ENCODE assay signal across 9 cellular contexts in genomic region chrX:122245175-122245574, GRCh38.
"Had no signal": no experiment of that assay in that cellular context is flagged by ENCODE, and none has a peak within 500 bp of the region (broad histone marks: within the 10 kb centered on the region; RNA-seq: fewer than 3 reads in every experiment).

No MANE protein-coding gene starts in this region.

- H3K27ac ChIP-seq: HL-60 had no signal

- H3K4me3 Mint-ChIP-seq: HFFc6, IgD-negative memory B cell had no signal

- H3K4me1 Mint-ChIP-seq: IgD-negative memory B cell had no signal

- ATAC-seq: HCT116, HepG2 had no signal

- H3K36me3 Mint-ChIP-seq: IgD-negative memory B cell had no signal

- H3K27me3 Mint-ChIP-seq: IgD-negative memory B cell had no signal

- H3K4me3 ChIP-seq: HAP-1 had no signal

- H3K4me1 ChIP-seq: HAP-1 had no signal

- H3K36me3 ChIP-seq: HAP-1 had no signal

- H3K9me3 ChIP-seq: HAP-1 had no signal

- H3K9me3 Mint-ChIP-seq: HFFc6 had no signal

- FAIRE-seq: H54, HepG2 had no signal

- H3K27ac Mint-ChIP-seq: HFFc6, IgD-negative memory B cell had no signal

- DNase-seq: GOT3, HFFc6, KBM-7 had no signal
